In genomic region chr9:34256104-34256503, GRCh38 we compare ENCODE assay signal across 12 cellular contexts.
DNase-seq lines count a peak whose midpoint lies in the region; ATAC-seq and TF ChIP-seq lines count a peak whose summit lies in the region.
"Had no signal": no experiment of that assay in that cellular context is flagged by ENCODE, and none has a peak within 500 bp of the region (broad histone marks: within the 10 kb centered on the region; RNA-seq: fewer than 3 reads in every experiment).

No MANE protein-coding gene starts in this region.

- no peak overlapping the region for H3K23ac ChIP-seq in H9 (ENCODE audit: insufficient read length, low read depth, low read length)

- POLR2A ChIA-PET in activated CD8-positive, alpha-beta T cell treated with anti-CD3 and anti-CD28 coated beads, Interleukin-2, amount 10 ng/mL, durations not matched to agents 7 days and 5 days (lab: Charles Lee) = no interaction called here

- no peak overlapping the region for H3T11ph ChIP-seq in H9 (ENCODE audit: low read length)

- no peak overlapping the region for H3K9ac ChIP-seq in H9 (ENCODE audit: extremely low read depth, insufficient read length, low read length)

- no peak overlapping the region for H3K18ac ChIP-seq in H9 (ENCODE audit: insufficient read length, low read depth, low read length)

- H3K27ac Mint-ChIP-seq in H9 = peak overlapping the region in 1 of 3 experiments; percentile 41; a peak in 1 of 7 replicates
- peak overlapping the region; percentile 69 for H3K27ac Mint-ChIP-seq in activated CD8-positive, alpha-beta T cell treated with anti-CD3 and anti-CD28 coated beads, Interleukin-2, amount 10 ng/mL, durations not matched to agents 7 days and 5 days

- H3K36me3 Mint-ChIP-seq in H9 (ENCODE audit: insufficient read depth in 1 of 3, low read depth in 3 of 3) = peaks cover 5 to 16% (median 13%) of the 10 kb centered on the region in 3 experiments
- peaks cover 38% of the 10 kb centered on the region for H3K36me3 Mint-ChIP-seq in activated CD8-positive, alpha-beta T cell treated with anti-CD3 and anti-CD28 coated beads, Interleukin-2, amount 10 ng/mL, durations not matched to agents 7 days and 5 days (ENCODE audit: low read depth)

- TF ChIP-seq CTCF in AG10803 (conservative IDR thresholded peaks at IDR 0.05; ENCODE audit: low read length) (peak; percentile 16), H9 (conservative IDR thresholded peaks at IDR 0.05) (peak; percentile 54)

- H3K27me3 ChIP-seq in H9 (ENCODE audit: insufficient read depth, low read length) = no peaks in the 10 kb centered on the region

- peaks cover 2% of the 10 kb centered on the region for H4K20me1 ChIP-seq in H9 (ENCODE audit: control insufficient read depth, insufficient read depth, insufficient read length)

- no peaks in the 10 kb centered on the region for H3K79me2 ChIP-seq in H9 (ENCODE audit: insufficient read depth, low read length)

- no peak overlapping the region for H3K4ac ChIP-seq in H9 (ENCODE audit: low read depth, low read length)

- H2BK120ac ChIP-seq in H9 (ENCODE audit: low read depth, low read length, poor library complexity, severe bottlenecking) = no peak overlapping the region

- H2BK12ac ChIP-seq in H9 (ENCODE audit: insufficient read length, low read depth, low read length) = no peak overlapping the region

- H4K91ac ChIP-seq in H9 (ENCODE audit: insufficient read length, low read depth, low read length) = no peak overlapping the region

- H3K23me2 ChIP-seq in H9 (ENCODE audit: insufficient read length, low read depth, low read length, poor library complexity, severe bottlenecking) = no peaks in the 10 kb centered on the region

- H3K4me2 ChIP-seq in H9 (ENCODE audit: insufficient read depth, insufficient read length, low read length) = no peak overlapping the region

- no peak overlapping the region for H3K56ac ChIP-seq in H9 (ENCODE audit: insufficient read length, low read depth, low read length)

- H2BK15ac ChIP-seq in H9 (ENCODE audit: low read depth, low read length) = no peak overlapping the region

- H3K9me3 ChIP-seq in H9 (ENCODE audit: control insufficient read depth, low read depth, low read length) = no peaks in the 10 kb centered on the region

- H4K8ac ChIP-seq in H9 (replicated peaks; ENCODE audit: insufficient read length, low read depth, low read length) = no peak overlapping the region

- H3K79me1 ChIP-seq in H9 (ENCODE audit: insufficient read depth, low read depth, low read length, poor library complexity, severe bottlenecking) = no peaks in the 10 kb centered on the region

- H2BK20ac ChIP-seq in H9 (ENCODE audit: low read depth, low read length, poor library complexity, severe bottlenecking) = no peak overlapping the region

- intact Hi-C loops in left colon (cut with DNase I, micrococcal nuclease) = no loop called here

- H3K27ac ChIP-seq in H9 (ENCODE audit: insufficient read length, low read depth, low read length) = no peak overlapping the region

- no peaks in the 10 kb centered on the region for H3K4me1 ChIP-seq in H9 (ENCODE audit: insufficient read depth, low read length)

- no peak overlapping the region for H3K14ac ChIP-seq in H9 (ENCODE audit: insufficient read depth, low read length)

- no peaks in the 10 kb centered on the region for H3K4me1 Mint-ChIP-seq in H9
- H3K4me1 Mint-ChIP-seq in activated CD8-positive, alpha-beta T cell treated with anti-CD3 and anti-CD28 coated beads, Interleukin-2, amount 10 ng/mL, durations not matched to agents 7 days and 5 days (ENCODE audit: low read depth) = peaks cover 23% of the 10 kb centered on the region

- H3K4me3 ChIP-seq in AG10803 (ENCODE audit: low read length) = no peak overlapping the region

- CTCF ChIA-PET in activated CD8-positive, alpha-beta T cell treated with anti-CD3 and anti-CD28 coated beads, Interleukin-2, amount 10 ng/mL, durations not matched to agents 7 days and 5 days (lab: Charles Lee) = interaction anchor here (0.8 to 5.1 kb wide), 7 partner anchors 21 to 207 kb away, joined by 3 to 41 read pairs (median 4); partner anchors contain the start of gene MYORG

- no peak overlapping the region for H3K4me3 Mint-ChIP-seq in H9
- no peak overlapping the region for H3K4me3 Mint-ChIP-seq in activated CD8-positive, alpha-beta T cell treated with anti-CD3 and anti-CD28 coated beads, Interleukin-2, amount 10 ng/mL, durations not matched to agents 7 days and 5 days

- no peaks in the 10 kb centered on the region for H3K9me3 Mint-ChIP-seq in H9
- H3K9me3 Mint-ChIP-seq in activated CD8-positive, alpha-beta T cell treated with anti-CD3 and anti-CD28 coated beads, Interleukin-2, amount 10 ng/mL, durations not matched to agents 7 days and 5 days (ENCODE audit: insufficient read depth) = no peaks in the 10 kb centered on the region

- WGBS in H9 (ENCODE audit: extremely low coverage, insufficient read length, low lambda C conversion rate) = no CpG with 5 or more reads among the region's 6 CpGs

- ATAC-seq in activated CD8-positive, alpha-beta T cell treated with anti-CD3 and anti-CD28 coated beads, Interleukin-2, amount 10 ng/mL, durations not matched to agents 7 days and 5 days = peak; percentile 54
- ATAC-seq in left colon (peak; percentile 36), HG02642 (IDR thresholded peaks at IDR 0.05; ENCODE audit: poor library complexity, unreplicated experiment) (no peak), GM18502 (IDR thresholded peaks at IDR 0.05; ENCODE audit: poor library complexity, unreplicated experiment) (no peak)

- DNase-seq in AG10803 (ENCODE audit: low read depth) (no peak), H9 (peak; percentile 43), left colon (no peak), kidney glomerular epithelial cell (lab: John Stamatoyannopoulos, UW) (no peak), COR-L47 (lab: John Stamatoyannopoulos, UW) (no peak)
- DNase-seq in activated CD8-positive, alpha-beta T cell treated with anti-CD3 and anti-CD28 coated beads, Interleukin-2, amount 10 ng/mL, durations not matched to agents 7 days and 5 days = peak; percentile 42
- DNase-seq: amniotic stem cell; NCI-H1092 treated with DMSO at 0.1 percent for 48 hours; stimulated activated CD4-positive, alpha-beta T cell treated with anti-CD3 and anti-CD28 coated beads, Interleukin-4, amount 100 ng/mL, for 24 hours; T-helper 9 cell had no signal

- H3K27me3 Mint-ChIP-seq in H9 (ENCODE audit: low read depth) = no peaks in the 10 kb centered on the region
- H3K27me3 Mint-ChIP-seq in activated CD8-positive, alpha-beta T cell treated with anti-CD3 and anti-CD28 coated beads, Interleukin-2, amount 10 ng/mL, durations not matched to agents 7 days and 5 days (ENCODE audit: low read depth) = no peaks in the 10 kb centered on the region

- H2BK5ac ChIP-seq in H9 (ENCODE audit: insufficient read length, low read length) = no peak overlapping the region

- H2AFZ ChIP-seq in H9 (ENCODE audit: low read length) = no peak overlapping the region

- no peak overlapping the region for H4K5ac ChIP-seq in H9 (ENCODE audit: insufficient read length, low read depth, low read length)

- no peak overlapping the region for H2AK5ac ChIP-seq in H9 (ENCODE audit: insufficient read length, low read length)

Comparison
In these comparisons a context has a peak if more than half of its experiments do, and no peak if none do; other contexts are left out.
1. DNase-seq: peak in H9 (single experiment) and activated CD8-positive, alpha-beta T cell treated with anti-CD3 and anti-CD28 coated beads, Interleukin-2, amount 10 ng/mL, durations not matched to agents 7 days and 5 days (single experiment); none in AG10803 (single experiment), left colon (0 of 2), kidney glomerular epithelial cell (single experiment) and COR-L47 (single experiment).
2. ATAC-seq: peak in activated CD8-positive, alpha-beta T cell treated with anti-CD3 and anti-CD28 coated beads, Interleukin-2, amount 10 ng/mL, durations not matched to agents 7 days and 5 days (single experiment) and left colon (single experiment); none in HG02642 (single experiment) and GM18502 (single experiment).